ENCODE assay signal across 21 cellular contexts in genomic region chr6:156798091-156798735, GRCh38. TPM values are rescaled to one million over a fixed set of nuclear protein-coding genes. Genes with fewer than 3 reads are reported as not detected.
DNase-seq lines count a peak whose midpoint lies in the region; ATAC-seq and TF ChIP-seq lines count a peak whose summit lies in the region.
"Had no signal": no experiment of that assay in that cellular context is flagged by ENCODE, and none has a peak within 500 bp of the region (broad histone marks: within the 10 kb centered on the region; RNA-seq: fewer than 3 reads in every experiment).

No MANE protein-coding gene starts in this region.

- H3K14ac ChIP-seq in trophoblast cell (ENCODE audit: low read length) = no peak overlapping the region

- no peak for DNase-seq in natural killer cell
- no peak for DNase-seq in natural killer cell treated with Interleukin-12 subunit alpha and Interleukin-12 subunit beta and Interleukin-15 and Interleukin-18, amount 100 ng/mL, for 72 hours (ENCODE audit: low spot score)
- no peak for DNase-seq in glutamatergic neuron
- peak; percentile 81 to 86 for DNase-seq in trophoblast cell
- no peak for DNase-seq in cerebellar nuclear complex (lab: John Stamatoyannopoulos, UW)
- no peak for DNase-seq in retina
- DNase-seq in DMS153 (lab: John Stamatoyannopoulos, UW) = no peak
- DNase-seq: 8988T, COR-L47, GDM1, NCI-H1417, NCI-H187 treated with DMSO at 0.1 percent for 48 hours, NCI-H226, NCI-H524 treated with DMSO at 0.1 percent for 48 hours, PC-3, RPMI8226, SHP77 treated with DMSO at 0.1 percent for 48 hours had no signal

- no peak overlapping the region for H4K8ac ChIP-seq in trophoblast cell (ENCODE audit: low read depth, low read length)

- H3K27me3 Mint-ChIP-seq in natural killer cell (ENCODE audit: low read depth in 2 of 2) (no peaks in the 10 kb centered on the region), glutamatergic neuron (ENCODE audit: unreplicated experiment) (peaks cover 2% of the 10 kb centered on the region)
- H3K27me3 Mint-ChIP-seq in natural killer cell treated with Interleukin-12 subunit alpha and Interleukin-12 subunit beta and Interleukin-15 and Interleukin-18, amount 100 ng/mL, for 72 hours = no peaks in the 10 kb centered on the region

- no peak overlapping the region for H3K9ac ChIP-seq in trophoblast cell (ENCODE audit: low read length)
- H3K9ac ChIP-seq: KMS-11 had no signal

- H3K4me3 Mint-ChIP-seq in natural killer cell (no peak overlapping the region), glutamatergic neuron (ENCODE audit: unreplicated experiment) (peak overlapping the region; percentile 5)
- H3K4me3 Mint-ChIP-seq in natural killer cell treated with Interleukin-12 subunit alpha and Interleukin-12 subunit beta and Interleukin-15 and Interleukin-18, amount 100 ng/mL, for 72 hours = no peak overlapping the region
- H3K4me3 Mint-ChIP-seq: CD14-positive monocyte had no signal

- no peak overlapping the region for H3K27ac ChIP-seq in trophoblast cell (ENCODE audit: low read depth, low read length)
- H3K27ac ChIP-seq: KMS-11 had no signal

- peaks cover 3 to 9% of the 10 kb centered on the region in 2 experiments for H3K4me1 ChIP-seq in trophoblast cell (ENCODE audit: control insufficient read depth in 1 of 2, insufficient read depth in 2 of 2, low read length in 2 of 2)

- no peak overlapping the region for H2BK5ac ChIP-seq in trophoblast cell (ENCODE audit: low read depth, low read length, poor library complexity)

- WGBS in trophoblast cell (ENCODE audit: extremely low coverage, insufficient coverage, insufficient read length) = no CpG with 5 or more reads among the region's 14 CpGs

- H3K9me3 Mint-ChIP-seq in natural killer cell = no peaks in the 10 kb centered on the region
- no peaks in the 10 kb centered on the region for H3K9me3 Mint-ChIP-seq in natural killer cell treated with Interleukin-12 subunit alpha and Interleukin-12 subunit beta and Interleukin-15 and Interleukin-18, amount 100 ng/mL, for 72 hours
- peaks cover 3% of the 10 kb centered on the region for H3K9me3 Mint-ChIP-seq in glutamatergic neuron (ENCODE audit: unreplicated experiment)
- H3K9me3 Mint-ChIP-seq: CD14-positive monocyte had no signal

- H3K79me2 ChIP-seq in trophoblast cell (ENCODE audit: control insufficient read depth, insufficient read depth, low read length, poor library complexity) = peaks cover 19% of the 10 kb centered on the region

- intact Hi-C loops in natural killer cell (cut with micrococcal nuclease) = no loop called here

- H3K79me1 ChIP-seq in trophoblast cell (ENCODE audit: low read length) = no peaks in the 10 kb centered on the region

- H3K36me3 Mint-ChIP-seq in natural killer cell = no peaks in the 10 kb centered on the region
- H3K36me3 Mint-ChIP-seq in natural killer cell treated with Interleukin-12 subunit alpha and Interleukin-12 subunit beta and Interleukin-15 and Interleukin-18, amount 100 ng/mL, for 72 hours = no peaks in the 10 kb centered on the region
- no peaks in the 10 kb centered on the region for H3K36me3 Mint-ChIP-seq in glutamatergic neuron (ENCODE audit: unreplicated experiment)

- no peak overlapping the region for H3K4me3 ChIP-seq in trophoblast cell (ENCODE audit: low read depth, low read length)
- H3K4me3 ChIP-seq: HAP-1 had no signal

- H3K4me1 Mint-ChIP-seq in natural killer cell (peaks cover 70 to 72% of the 10 kb centered on the region in 2 donors), glutamatergic neuron (ENCODE audit: low read depth, unreplicated experiment) (peaks cover 38% of the 10 kb centered on the region)
- H3K4me1 Mint-ChIP-seq in natural killer cell treated with Interleukin-12 subunit alpha and Interleukin-12 subunit beta and Interleukin-15 and Interleukin-18, amount 100 ng/mL, for 72 hours (ENCODE audit: low read depth in 2 of 2) = peaks cover 40 to 57% of the 10 kb centered on the region in 2 donors

- H3K4me2 ChIP-seq in trophoblast cell (ENCODE audit: low read length) = no peak overlapping the region
- H3K4me2 ChIP-seq: KMS-11 had no signal

- H3K9me3 ChIP-seq in trophoblast cell (ENCODE audit: insufficient read depth, low read depth, low read length) = peaks cover 1% of the 10 kb centered on the region
- H3K9me3 ChIP-seq: HAP-1 had no signal

- H3K18ac ChIP-seq in trophoblast cell (ENCODE audit: low read length) = peak overlapping the region; percentile 33

- H2BK12ac ChIP-seq in trophoblast cell (ENCODE audit: low read length) = no peak overlapping the region

- H2AK5ac ChIP-seq in trophoblast cell (ENCODE audit: low read length) = no peak overlapping the region

- H3K27me3 ChIP-seq in trophoblast cell (ENCODE audit: insufficient read depth, low read length) = no peaks in the 10 kb centered on the region

- H3K27ac Mint-ChIP-seq in natural killer cell (peak overlapping the region; percentile 20 to 77), glutamatergic neuron (ENCODE audit: unreplicated experiment) (no peak overlapping the region)
- no peak overlapping the region for H3K27ac Mint-ChIP-seq in natural killer cell treated with Interleukin-12 subunit alpha and Interleukin-12 subunit beta and Interleukin-15 and Interleukin-18, amount 100 ng/mL, for 72 hours

- peaks cover 0 to 2% of the 10 kb centered on the region in 2 experiments for H3K36me3 ChIP-seq in trophoblast cell (ENCODE audit: control insufficient read depth in 1 of 2, insufficient read depth in 2 of 2, low read length in 2 of 2)
- H3K36me3 ChIP-seq: HAP-1 had no signal

- H2AFZ ChIP-seq in trophoblast cell (ENCODE audit: insufficient read depth, low read length, poor library complexity) = no peak overlapping the region

- peak overlapping the region; percentile 55 for H3K4ac ChIP-seq in trophoblast cell (ENCODE audit: low read depth, low read length)

- no peak overlapping the region for H4K91ac ChIP-seq in trophoblast cell (ENCODE audit: low read depth, low read length)

- no peak for TF ChIP-seq CTCF in natural killer cell (IDR thresholded peaks at IDR 0.05)
- no peak for TF ChIP-seq CTCF in glutamatergic neuron (IDR thresholded peaks at IDR 0.05; ENCODE audit: partially characterized antibody, unreplicated experiment)

- no peak overlapping the region for H2BK120ac ChIP-seq in trophoblast cell (ENCODE audit: insufficient read depth, low read length, poor library complexity)

- no peak overlapping the region for H4K12ac ChIP-seq in trophoblast cell (ENCODE audit: low read depth, low read length)

- H3K23ac ChIP-seq in trophoblast cell (ENCODE audit: low read length) = no peak overlapping the region

- ATAC-seq in natural killer cell (no peak), GM18519 (IDR thresholded peaks at IDR 0.05; ENCODE audit: low FRiP score, unreplicated experiment) (no peak)
- ATAC-seq in natural killer cell treated with Interleukin-12 subunit alpha and Interleukin-12 subunit beta and Interleukin-15 and Interleukin-18, amount 100 ng/mL, for 72 hours = no peak
- ATAC-seq: PC-3 had no signal

RNA-seq across cellular contexts. Expression of gene ARID1B, which starts 21.0 kb away (rescaled TPM):
- total RNA-seq in natural killer cell (100 to 1,000 TPM; 180 to 201 (median 189) TPM), glutamatergic neuron (ENCODE audit: unreplicated experiment) (202 TPM)
- total RNA-seq in natural killer cell treated with Interleukin-12 subunit alpha and Interleukin-12 subunit beta and Interleukin-15 and Interleukin-18, amount 100 ng/mL, for 72 hours = 100 to 1,000 TPM in 1 of 2 donors, 10 to 100 TPM in 1; 92.3 to 129 TPM
- 38.2 and 38.3 TPM in 2 replicates for polyA plus RNA-seq in trophoblast cell (2013)

Comparison
In these comparisons a context has a peak if more than half of its experiments do, and no peak if none do; other contexts are left out.
1. H3K27ac Mint-ChIP-seq: peak in natural killer cell (2 of 2); none in natural killer cell treated with Interleukin-12 subunit alpha and Interleukin-12 subunit beta and Interleukin-15 and Interleukin-18, amount 100 ng/mL, for 72 hours (0 of 2) and glutamatergic neuron (single experiment).
2. DNase-seq: peak in trophoblast cell (2 of 2); none in natural killer cell (single experiment), natural killer cell treated with Interleukin-12 subunit alpha and Interleukin-12 subunit beta and Interleukin-15 and Interleukin-18, amount 100 ng/mL, for 72 hours (single experiment), glutamatergic neuron (single experiment), cerebellar nuclear complex (0 of 2), retina (single experiment) and DMS153 (single experiment).